In genomic region chr11:68309621-68310185, GRCh38 we compare ENCODE assay signal across 1 cellular context.
TF ChIP-seq lines count a peak whose summit lies in the region.

No MANE protein-coding gene starts in this region.

TF ChIP-seq in WTC11, 78 proteins besides CTCF, POLR2A, EP300 and RAD21 (continued from another document):
- TF ChIP-seq, protein P1, sequence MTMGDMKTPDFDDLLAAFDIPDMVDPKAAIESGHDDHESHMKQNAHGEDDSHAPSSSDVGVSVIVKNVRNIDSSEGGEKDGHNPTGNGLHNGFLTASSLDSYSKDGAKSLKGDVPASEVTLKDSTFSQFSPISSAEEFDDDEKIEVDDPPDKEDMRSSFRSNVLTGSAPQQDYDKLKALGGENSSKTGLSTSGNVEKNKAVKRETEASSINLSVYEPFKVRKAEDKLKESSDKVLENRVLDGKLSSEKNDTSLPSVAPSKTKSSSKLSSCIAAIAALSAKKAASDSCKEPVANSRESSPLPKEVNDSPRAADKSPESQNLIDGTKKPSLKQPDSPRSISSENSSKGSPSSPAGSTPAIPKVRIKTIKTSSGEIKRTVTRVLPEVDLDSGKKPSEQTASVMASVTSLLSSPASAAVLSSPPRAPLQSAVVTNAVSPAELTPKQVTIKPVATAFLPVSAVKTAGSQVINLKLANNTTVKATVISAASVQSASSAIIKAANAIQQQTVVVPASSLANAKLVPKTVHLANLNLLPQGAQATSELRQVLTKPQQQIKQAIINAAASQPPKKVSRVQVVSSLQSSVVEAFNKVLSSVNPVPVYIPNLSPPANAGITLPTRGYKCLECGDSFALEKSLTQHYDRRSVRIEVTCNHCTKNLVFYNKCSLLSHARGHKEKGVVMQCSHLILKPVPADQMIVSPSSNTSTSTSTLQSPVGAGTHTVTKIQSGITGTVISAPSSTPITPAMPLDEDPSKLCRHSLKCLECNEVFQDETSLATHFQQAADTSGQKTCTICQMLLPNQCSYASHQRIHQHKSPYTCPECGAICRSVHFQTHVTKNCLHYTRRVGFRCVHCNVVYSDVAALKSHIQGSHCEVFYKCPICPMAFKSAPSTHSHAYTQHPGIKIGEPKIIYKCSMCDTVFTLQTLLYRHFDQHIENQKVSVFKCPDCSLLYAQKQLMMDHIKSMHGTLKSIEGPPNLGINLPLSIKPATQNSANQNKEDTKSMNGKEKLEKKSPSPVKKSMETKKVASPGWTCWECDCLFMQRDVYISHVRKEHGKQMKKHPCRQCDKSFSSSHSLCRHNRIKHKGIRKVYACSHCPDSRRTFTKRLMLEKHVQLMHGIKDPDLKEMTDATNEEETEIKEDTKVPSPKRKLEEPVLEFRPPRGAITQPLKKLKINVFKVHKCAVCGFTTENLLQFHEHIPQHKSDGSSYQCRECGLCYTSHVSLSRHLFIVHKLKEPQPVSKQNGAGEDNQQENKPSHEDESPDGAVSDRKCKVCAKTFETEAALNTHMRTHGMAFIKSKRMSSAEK (CRISPR knock-in tag; IDR thresholded peaks at IDR 0.05; ENCODE audit: borderline replicate concordance) = no peak
- TF ChIP-seq AFF4 (CRISPR knock-in tag; IDR thresholded peaks at IDR 0.05; ENCODE audit: borderline replicate concordance) = no peak
